ENCODE assay signal across 8 cellular contexts in genomic region chrX:24693453-24694202, GRCh38. TPM values are rescaled to one million over a fixed set of nuclear protein-coding genes. Genes with fewer than 3 reads are reported as not detected.
DNase-seq lines count a peak whose midpoint lies in the region; ATAC-seq, FAIRE-seq and TF ChIP-seq lines count a peak whose summit lies in the region.

Gene POLA1, plus strand, starts transcription at chrX:24693918. Its CDS starts 44 bp downstream, at chrX:24693962.

- TF ChIP-seq CTCF in WI38 (IDR thresholded peaks at IDR 0.05; ENCODE audit: low read depth, low read length) (no peak), cardiac fibroblast (IDR thresholded peaks at IDR 0.05; ENCODE audit: low read depth, low read length) (peak; percentile 8)

- ATAC-seq in GM18907 (IDR thresholded peaks at IDR 0.05; ENCODE audit: unreplicated experiment) (peak; percentile 96), HG03139 (IDR thresholded peaks at IDR 0.05; ENCODE audit: unreplicated experiment) (peak; percentile 96)

- peak within 1 kb of the TSS; percentile 45 to 93 for H3K27ac ChIP-seq in small intestine (ENCODE audit: low read depth in 1 of 2, low read length in 1 of 2)

- H3K4me1 ChIP-seq in small intestine (ENCODE audit: control insufficient read depth in 2 of 2, insufficient read depth in 1 of 2, low read depth in 1 of 2, low read length in 1 of 2): no peaks in the 10 kb centered on the region

- H3K27me3 ChIP-seq in small intestine (ENCODE audit: control insufficient read depth in 2 of 2, insufficient read depth in 2 of 2, low read length in 2 of 2): no peaks in the 10 kb centered on the region

- H3K4me3 ChIP-seq in WI38 (ENCODE audit: low read depth, low read length) (peak within 1 kb of the TSS; percentile 70), cardiac fibroblast (replicated peaks in 1 of 2; ENCODE audit: low read depth in 2 of 2, low read length in 2 of 2) (peak within 1 kb of the TSS; percentile 68 to 77), small intestine (ENCODE audit: low read depth in 1 of 2, low read length in 2 of 2) (peak within 1 kb of the TSS; percentile 50 to 61)

- DNase-seq in AG08395 (ENCODE audit: low spot score) (peak; percentile 92), NCI-H2196 treated with DMSO at 0.1 percent for 48 hours (lab: John Stamatoyannopoulos, UW; ENCODE audit: unreplicated experiment) (peak; percentile 81), cardiac fibroblast (ENCODE audit: low read depth in 2 of 2) (peak; percentile 96 to 98), iPS-NIHi7 (ENCODE audit: extremely low spot score) (peak; percentile 98), small intestine (peak; percentile 86)

- WGBS in small intestine, 3 donors: 0 to 46% (median 6%) methylated on average over 48 to 70 of the region's 70 CpGs

- H3K36me3 ChIP-seq in small intestine (ENCODE audit: control insufficient read depth in 2 of 2, insufficient read depth in 2 of 2, low read length in 2 of 2): no peaks in the 10 kb centered on the region

- FAIRE-seq in small intestine (lab: Jason Lieb, UNC): no peak

- no peaks in the 10 kb centered on the region for H3K9me3 ChIP-seq in small intestine (ENCODE audit: control insufficient read depth, low read depth)

RNA-seq across cellular contexts. Expression of gene POLA1, which starts in this region (rescaled TPM):
- 1 to 10 TPM; 2.2 to 6.7 (median 2.7) TPM for polyA plus RNA-seq in small intestine

Comparison
In these comparisons a context has a peak if more than half of its experiments do, and no peak if none do; other contexts are left out.
1. Peak in every context shown above with its lines: DNase-seq, ATAC-seq, H3K4me3 ChIP-seq and H3K27ac ChIP-seq.